ENCODE assay signal across 1 cellular context in the genomic region with DNA sequence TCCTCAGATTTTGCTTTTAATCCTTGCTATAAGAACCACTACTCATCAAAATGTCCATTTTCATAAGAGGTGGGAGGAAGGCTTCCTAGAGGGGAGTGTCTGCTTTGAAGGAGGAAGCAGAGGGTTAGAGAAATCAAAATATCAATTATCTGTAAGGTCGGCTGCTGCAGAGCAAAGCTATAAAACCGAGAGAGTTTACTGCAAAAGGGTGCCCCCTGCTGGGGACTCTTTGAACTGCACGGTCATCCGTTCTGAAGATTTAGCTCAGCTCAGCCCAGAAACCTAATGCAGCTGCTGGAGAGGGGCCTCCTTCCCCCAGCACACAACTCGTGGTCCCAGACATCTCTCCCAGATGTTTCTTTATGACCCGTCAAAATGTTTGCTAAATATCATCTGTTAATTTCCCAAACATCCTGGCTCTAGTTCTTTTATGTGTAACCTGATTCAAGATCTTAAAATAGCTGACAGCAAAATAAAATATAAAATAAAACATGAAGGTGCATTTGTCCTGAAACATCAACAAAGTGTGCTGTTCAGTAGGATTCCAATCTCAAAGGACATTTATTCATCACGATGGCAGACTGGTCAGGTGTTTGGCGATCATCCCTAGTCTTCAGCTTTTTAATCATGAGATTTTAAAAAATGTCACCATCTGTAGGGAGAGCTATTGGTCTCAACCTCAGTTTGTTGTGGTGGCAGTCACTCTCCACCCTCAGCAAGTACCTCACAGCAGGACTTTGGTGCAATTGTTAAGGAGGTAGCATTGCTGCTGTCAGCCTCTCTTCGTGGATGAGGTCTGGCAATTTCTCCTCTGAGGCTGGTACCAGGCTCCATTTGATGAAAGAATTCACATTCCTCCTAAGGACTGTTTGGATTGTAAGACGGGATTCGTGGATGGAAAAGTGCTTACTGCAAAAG.
TF ChIP-seq lines count a peak whose summit lies in the region.

No MANE protein-coding gene starts in this region.

TF ChIP-seq in A549, 52 proteins besides CTCF, POLR2A, EP300 and RAD21 (continued from another document):
- TF ChIP-seq MAZ (IDR thresholded peaks at IDR 0.05; ENCODE audit: borderline replicate concordance, low read depth, low read length) (no peak), MYC (IDR thresholded peaks at IDR 0.05; ENCODE audit: borderline replicate concordance, low read length) (no peak)
